ENCODE assay signal across 9 cellular contexts in genomic region chr7:157009170-157009777, GRCh38. TPM values are rescaled to one million over a fixed set of nuclear protein-coding genes. Genes with fewer than 3 reads are reported as not detected.
DNase-seq lines count a peak whose midpoint lies in the region; ATAC-seq and TF ChIP-seq lines count a peak whose summit lies in the region.
"Had no signal": no experiment of that assay in that cellular context is flagged by ENCODE, and none has a peak within 500 bp of the region (broad histone marks: within the 10 kb centered on the region; RNA-seq: fewer than 3 reads in every experiment).

No MANE protein-coding gene starts in this region.

- ATAC-seq in HG03025 (IDR thresholded peaks at IDR 0.05; ENCODE audit: low FRiP score, unreplicated experiment), result peak; percentile 16
- ATAC-seq in gastroesophageal sphincter, result no peak

- TF ChIP-seq POLR2A in gastroesophageal sphincter (IDR thresholded peaks at IDR 0.05), result no peak

- H3K9me3 ChIP-seq in parathyroid adenoma (ENCODE audit: control insufficient read depth, low read length) (no peaks in the 10 kb centered on the region), BE2C (peaks cover 2% of the 10 kb centered on the region; the same call in 1 of the 2 replicates), gastroesophageal sphincter (no peaks in the 10 kb centered on the region)

- H3K4me3 ChIP-seq in parathyroid adenoma (ENCODE audit: low read depth, low read length), result no peak overlapping the region
- H3K4me3 ChIP-seq in BE2C (ENCODE audit: low read depth, low read length), result no peak overlapping the region
- H3K4me3 ChIP-seq in gastroesophageal sphincter, result peak overlapping the region in 1 of 2 donors; percentile 33

- no peak for TF ChIP-seq EP300 in gastroesophageal sphincter (IDR thresholded peaks at IDR 0.05)

- H3K27ac ChIP-seq in parathyroid adenoma (no peak overlapping the region), gastroesophageal sphincter (no peak overlapping the region)

- DNase-seq in NCI-H146 (lab: John Stamatoyannopoulos, UW) (peak; percentile 54), NCI-H146 treated with DMSO at 0.1 percent for 48 hours (lab: John Stamatoyannopoulos, UW; ENCODE audit: unreplicated experiment) (no peak), SK-N-DZ (ENCODE audit: low spot score) (no peak), BE2C (no peak)
- DNase-seq in activated T-cell treated with anti-CD3 and anti-CD28 coated beads, Interleukin-2, amount 50 U/mL, for 48 hours, result peak; percentile 40 to 44

- WGBS in gastroesophageal sphincter (ENCODE audit: low coverage in 1 of 2), 2 donors, result 0% methylated on average over 1 to 11 of the region's 49 CpGs

- peak overlapping the region; percentile 42 for H3K4me2 ChIP-seq in parathyroid adenoma (ENCODE audit: low read length)

- H3K79me2 ChIP-seq in parathyroid adenoma, result no peaks in the 10 kb centered on the region

- peaks cover 26% of the 10 kb centered on the region for H3K27me3 ChIP-seq in parathyroid adenoma (ENCODE audit: control insufficient read depth, insufficient read depth, low read length)
- H3K27me3 ChIP-seq in BE2C, result peaks cover 97% of the 10 kb centered on the region
- peaks cover 98% of the 10 kb centered on the region for H3K27me3 ChIP-seq in gastroesophageal sphincter

- no peak for TF ChIP-seq CTCF in parathyroid adenoma (IDR thresholded peaks at IDR 0.05)
- no peak for TF ChIP-seq CTCF in BE2C (IDR thresholded peaks at IDR 0.05; ENCODE audit: low read depth, low read length)
- no peak for TF ChIP-seq CTCF in gastroesophageal sphincter (IDR thresholded peaks at IDR 0.05)

- H2AFZ ChIP-seq in parathyroid adenoma, result peak overlapping the region; percentile 50

- no peaks in the 10 kb centered on the region for H3K36me3 ChIP-seq in parathyroid adenoma (ENCODE audit: control insufficient read depth, insufficient read depth, low read length)
- H3K36me3 ChIP-seq in BE2C, result no peaks in the 10 kb centered on the region
- no peaks in the 10 kb centered on the region for H3K36me3 ChIP-seq in gastroesophageal sphincter

- H3K9ac ChIP-seq in parathyroid adenoma, result no peak overlapping the region

- H3K4me1 ChIP-seq in parathyroid adenoma (no peaks in the 10 kb centered on the region), BE2C (no peaks in the 10 kb centered on the region), gastroesophageal sphincter (peaks cover 0 to 49% (median 11%) of the 10 kb centered on the region in 3 donors)

RNA-seq across cellular contexts. Expression of gene MNX1, which starts 1.2 kb away (rescaled TPM):
- 1.7 and 2.4 TPM in 2 replicates for polyA plus RNA-seq in SK-N-DZ (2014; cell fraction: cytosol; rRNA removed)
- 2.9 and 4.6 TPM in 2 replicates for polyA plus RNA-seq in SK-N-DZ (2014; cell fraction: nucleus; rRNA removed)
- 2.4 TPM for polyA plus RNA-seq in BE2C (2012; ENCODE audit: insufficient read depth, insufficient read length, low read depth)
- not detected for total RNA-seq in gastroesophageal sphincter
- polyA plus RNA-seq: AG04450 had no signal

RNA-seq across cellular contexts. Expression of gene NOM1, which starts 59.8 kb away (rescaled TPM):
- 10.6 and 12.6 TPM in 2 replicates for polyA plus RNA-seq in SK-N-DZ (2014; cell fraction: cytosol; rRNA removed)
- 14.4 and 44.8 TPM in 2 replicates for polyA plus RNA-seq in SK-N-DZ (2014; cell fraction: nucleus; rRNA removed)
- 58.0 TPM for polyA plus RNA-seq in BE2C (2012; ENCODE audit: insufficient read depth, insufficient read length, low read depth)
- total RNA-seq in gastroesophageal sphincter, result 10 to 100 TPM; 15.1 to 20.7 (median 17.1) TPM

Comparison
In these comparisons a context has a peak if more than half of its experiments do, and no peak if none do; other contexts are left out.
1. DNase-seq: peak in NCI-H146 (single experiment) and activated T-cell treated with anti-CD3 and anti-CD28 coated beads, Interleukin-2, amount 50 U/mL, for 48 hours (2 of 2); none in NCI-H146 treated with DMSO at 0.1 percent for 48 hours (single experiment), SK-N-DZ (single experiment) and BE2C (single experiment).